ENCODE assay signal across 10 cellular contexts in the genomic region with DNA sequence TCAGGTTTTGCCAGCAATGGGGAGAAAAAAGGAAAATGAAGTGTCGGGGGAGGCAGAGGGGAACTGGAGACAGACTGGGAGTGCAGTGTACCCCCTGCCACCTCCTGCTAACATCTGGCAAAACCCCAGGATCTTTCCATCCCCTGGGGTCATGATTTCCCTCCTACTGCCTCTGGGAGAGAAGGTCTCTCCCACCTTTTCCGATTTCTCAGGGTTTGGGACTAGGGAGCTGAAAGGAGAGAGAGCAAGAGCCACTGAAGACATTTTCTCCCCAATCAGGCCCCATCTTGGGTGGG. TPM values are rescaled to one million over a fixed set of nuclear protein-coding genes. Genes with fewer than 3 reads are reported as not detected.
DNase-seq lines count a peak whose midpoint lies in the region; ATAC-seq and TF ChIP-seq lines count a peak whose summit lies in the region.
"Had no signal": no experiment of that assay in that cellular context is flagged by ENCODE, and none has a peak within 500 bp of the region (broad histone marks: within the 10 kb centered on the region; RNA-seq: fewer than 3 reads in every experiment).

No MANE protein-coding gene starts in this region.

- no peaks in the 10 kb centered on the region for H3K9me3 ChIP-seq in CD8-positive, alpha-beta T cell (ENCODE audit: low read length)
- H3K9me3 ChIP-seq in T-helper 17 cell (ENCODE audit: control insufficient read depth, low read length, poor library complexity, severe bottlenecking): no peaks in the 10 kb centered on the region

- no peaks in the 10 kb centered on the region for H3K36me3 ChIP-seq in CD8-positive, alpha-beta T cell (ENCODE audit: insufficient read depth, low read length)

- no peak for DNase-seq in CD8-positive, alpha-beta T cell
- no peak for DNase-seq in T-helper 17 cell
- no peak for DNase-seq in fibroblast of the aortic adventitia (ENCODE audit: low read depth)
- no peak for DNase-seq in progenitor cell of endocrine pancreas (ENCODE audit: low spot score, unreplicated experiment)
- no peak for DNase-seq in omental fat pad (ENCODE audit: low spot score)
- no peak for DNase-seq in NCI-H128 (lab: John Stamatoyannopoulos, UW; ENCODE audit: unreplicated experiment)
- no peak for DNase-seq in NCI-H748 (lab: John Stamatoyannopoulos, UW; ENCODE audit: unreplicated experiment)
- DNase-seq: activated CD4-positive, CD25-positive, alpha-beta regulatory T cell; NCI-H1694 had no signal

- no peak overlapping the region for H3K4me3 Mint-ChIP-seq in CD8-positive, alpha-beta T cell
- H3K4me3 Mint-ChIP-seq in T-helper 17 cell: no peak overlapping the region
- no peak overlapping the region for H3K4me3 Mint-ChIP-seq in progenitor cell of endocrine pancreas (ENCODE audit: low read depth)

- H3K9me3 Mint-ChIP-seq in CD8-positive, alpha-beta T cell: no peaks in the 10 kb centered on the region
- no peaks in the 10 kb centered on the region for H3K9me3 Mint-ChIP-seq in progenitor cell of endocrine pancreas (ENCODE audit: low read depth)

- no peaks in the 10 kb centered on the region for H3K27me3 Mint-ChIP-seq in CD8-positive, alpha-beta T cell (ENCODE audit: low read depth)
- H3K27me3 Mint-ChIP-seq in T-helper 17 cell (peaks cover 14% of the 10 kb centered on the region), progenitor cell of endocrine pancreas (peaks cover 5% of the 10 kb centered on the region)

- H3K4me1 Mint-ChIP-seq in CD8-positive, alpha-beta T cell (ENCODE audit: low read depth): peaks cover 48% of the 10 kb centered on the region
- peaks cover 16% of the 10 kb centered on the region for H3K4me1 Mint-ChIP-seq in T-helper 17 cell
- peaks cover 18% of the 10 kb centered on the region for H3K4me1 Mint-ChIP-seq in progenitor cell of endocrine pancreas (ENCODE audit: low read depth)

- peak overlapping the region; percentile 88 for H3K27ac Mint-ChIP-seq in CD8-positive, alpha-beta T cell
- H3K27ac Mint-ChIP-seq in T-helper 17 cell (peak overlapping the region; percentile 71), progenitor cell of endocrine pancreas (peak overlapping the region; percentile 96)

- TF ChIP-seq CTCF in CD8-positive, alpha-beta T cell (IDR thresholded peaks at IDR 0.05): no peak
- no peak for TF ChIP-seq CTCF in fibroblast of the aortic adventitia (IDR thresholded peaks at IDR 0.05; ENCODE audit: insufficient read depth, low read length)
- no peak for TF ChIP-seq CTCF in progenitor cell of endocrine pancreas (IDR thresholded peaks at IDR 0.05; ENCODE audit: unreplicated experiment)
- no peak for TF ChIP-seq CTCF in omental fat pad (IDR thresholded peaks at IDR 0.05)

- no peaks in the 10 kb centered on the region for H3K27me3 ChIP-seq in CD8-positive, alpha-beta T cell (ENCODE audit: insufficient read depth, low read length)

- CTCF ChIA-PET in CD8-positive, alpha-beta T cell (lab: Charles Lee): interaction anchor here (1.8 to 5.2 kb wide), 3 partner anchors 10 to 27 kb away, joined by 6 to 32 read pairs (median 11); a partner anchor contains a TSS

- intact Hi-C loops in CD8-positive, alpha-beta T cell (cut with DNase I, micrococcal nuclease): no loop called here

- POLR2A ChIA-PET in CD8-positive, alpha-beta T cell (lab: Charles Lee): no interaction called here

- H3K4me3 ChIP-seq in CD8-positive, alpha-beta T cell (ENCODE audit: low read depth, low read length): no peak overlapping the region
- H3K4me3 ChIP-seq in fibroblast of the aortic adventitia (ENCODE audit: low read depth, low read length): peak overlapping the region; percentile 28

- no peak overlapping the region for H3K27ac ChIP-seq in CD8-positive, alpha-beta T cell (ENCODE audit: low read depth, low read length)

- no peak for ATAC-seq in CD8-positive, alpha-beta T cell
- ATAC-seq in T-helper 17 cell (no peak), omental fat pad (ENCODE audit: low FRiP score) (no peak), HG03571 (IDR thresholded peaks at IDR 0.05; ENCODE audit: unreplicated experiment) (no peak)

- peaks cover 26% of the 10 kb centered on the region for H3K4me1 ChIP-seq in CD8-positive, alpha-beta T cell (ENCODE audit: insufficient read depth, low read length)

- H3K36me3 Mint-ChIP-seq in CD8-positive, alpha-beta T cell: peaks cover 10% of the 10 kb centered on the region
- peaks cover 4% of the 10 kb centered on the region for H3K36me3 Mint-ChIP-seq in T-helper 17 cell (ENCODE audit: low read depth)
- peaks cover 4% of the 10 kb centered on the region for H3K36me3 Mint-ChIP-seq in progenitor cell of endocrine pancreas (ENCODE audit: insufficient read depth)

RNA-seq across cellular contexts. Expression of a gene that starts 5.1 kb away (rescaled TPM):
- 1 to 10 TPM; 5.6 to 5.9 TPM for total RNA-seq in CD8-positive, alpha-beta T cell
- 1 to 10 TPM; 3.6 to 4.9 TPM for total RNA-seq in T-helper 17 cell
- 6.1 and 15.6 TPM in 2 replicates for total RNA-seq in fibroblast of the aortic adventitia (ENCODE audit: low replicate concordance)
- 16.5 and 17.6 TPM in 2 replicates for total RNA-seq in progenitor cell of endocrine pancreas
- 10 to 100 TPM in 3 of 4 donors, 1 to 10 TPM in 1; 9.2 to 27.6 (median 16.4) TPM for total RNA-seq in omental fat pad

RNA-seq across cellular contexts. Expression of a gene that starts 10.4 kb away (rescaled TPM):
- total RNA-seq in CD8-positive, alpha-beta T cell: 10 to 100 TPM; 41.7 to 42.6 TPM
- total RNA-seq in T-helper 17 cell: 10 to 100 TPM; 43.9 to 48.8 TPM
- 75.2 and 87.7 TPM in 2 replicates for total RNA-seq in fibroblast of the aortic adventitia (ENCODE audit: low replicate concordance)
- total RNA-seq in progenitor cell of endocrine pancreas: 73.8 and 77.3 TPM in 2 replicates
- 10 to 100 TPM; 37.0 to 76.6 (median 50.4) TPM for total RNA-seq in omental fat pad

RNA-seq across cellular contexts. Expression of a gene that starts 12.4 kb away (rescaled TPM):
- total RNA-seq in CD8-positive, alpha-beta T cell: 10 to 100 TPM; 12.8 to 14.0 TPM
- total RNA-seq in T-helper 17 cell (10 to 100 TPM in 1 of 2 donors, 1 to 10 TPM in 1; 8.7 to 12.3 TPM), fibroblast of the aortic adventitia (ENCODE audit: low replicate concordance) (23.1 and 68.1 TPM in 2 replicates), progenitor cell of endocrine pancreas (23.8 and 27.2 TPM in 2 replicates), omental fat pad (10 to 100 TPM; 25.1 to 55.2 (median 30.4) TPM)

RNA-seq across cellular contexts. Expression of a gene that starts 46.4 kb away (rescaled TPM):
- 1 to 10 TPM; 1.0 to 1.1 TPM for total RNA-seq in CD8-positive, alpha-beta T cell
- total RNA-seq in T-helper 17 cell: under 1 TPM in 1 of 2 donors, not detected in 1; 0.17 TPM
- total RNA-seq in fibroblast of the aortic adventitia (ENCODE audit: low replicate concordance): not detected in 2 replicates
- 0.31 and 0.43 TPM in 2 replicates for total RNA-seq in progenitor cell of endocrine pancreas
- total RNA-seq in omental fat pad: under 1 TPM in 1 of 4 donors, not detected in 3; 0.19 TPM

RNA-seq across cellular contexts. Expression of a gene that starts 53.3 kb away (rescaled TPM):
- 10 to 100 TPM; 11.2 to 12.7 TPM for total RNA-seq in CD8-positive, alpha-beta T cell
- 10 to 100 TPM; 16.7 to 24.5 TPM for total RNA-seq in T-helper 17 cell
- total RNA-seq in fibroblast of the aortic adventitia (ENCODE audit: low replicate concordance): 26.8 and 35.5 TPM in 2 replicates
- total RNA-seq in progenitor cell of endocrine pancreas: 21.1 and 21.9 TPM in 2 replicates
- total RNA-seq in omental fat pad: 10 to 100 TPM; 16.2 to 45.6 (median 27.0) TPM
